1 cellular context compared by ENCODE assay signal in genomic region chr22:37221424-37222336, GRCh38.
TF ChIP-seq lines count a peak whose summit lies in the region.

No MANE protein-coding gene starts in this region.

TF ChIP-seq in IMR-90, 13 proteins besides CTCF, POLR2A, EP300 and RAD21:
- no peak for TF ChIP-seq RCOR1 (IDR thresholded peaks at IDR 0.05; ENCODE audit: insufficient replicate concordance, low read length)
- TF ChIP-seq USF2 (IDR thresholded peaks at IDR 0.05; ENCODE audit: low read depth, low read length), result no peak
- no peak for TF ChIP-seq BHLHE40 (IDR thresholded peaks at IDR 0.05; ENCODE audit: low read depth, low read length)
- no peak for TF ChIP-seq MAZ (IDR thresholded peaks at IDR 0.05; ENCODE audit: borderline replicate concordance, low read depth, low read length)
- TF ChIP-seq CEBPB (IDR thresholded peaks at IDR 0.05; ENCODE audit: low read depth, low read length), result no peak
- no peak for TF ChIP-seq SMC3 (IDR thresholded peaks at IDR 0.05; ENCODE audit: low read depth, low read length)
- no peak for TF ChIP-seq ELK1 (IDR thresholded peaks at IDR 0.05; ENCODE audit: borderline replicate concordance, low read depth, low read length)
- TF ChIP-seq MAFK (IDR thresholded peaks at IDR 0.05; ENCODE audit: low read depth, low read length), result no peak
- TF ChIP-seq FOS (IDR thresholded peaks at IDR 0.05; ENCODE audit: low read depth, low read length), result no peak
- TF ChIP-seq CHD1 (IDR thresholded peaks at IDR 0.05; ENCODE audit: low read depth, low read length), result no peak
- no peak for TF ChIP-seq MXI1 (IDR thresholded peaks at IDR 0.05; ENCODE audit: borderline replicate concordance, low read depth, low read length)
